Comparison of ENCODE assay signal across 29 cellular contexts in genomic region chr1:237525102-237525501, GRCh38.
A peak's percentile ranks its signal among the peaks of the same experiment; 100 is the strongest.
DNase-seq lines count a peak whose midpoint lies in the region; TF ChIP-seq lines count a peak whose summit lies in the region.
"Had no signal": no experiment of that assay in that cellular context is flagged by ENCODE, and none has a peak within 500 bp of the region (broad histone marks: within the 10 kb centered on the region; RNA-seq: fewer than 3 reads in every experiment).

No MANE protein-coding gene starts in this region.

- no peak overlapping the region for H3K4me3 ChIP-seq in HEK293 (ENCODE audit: low read depth, low read length)
- H3K4me3 ChIP-seq: A549; BLaER1; BLaER1 treated with 17β-estradiol and CSF1 and Interleukin-3, amounts not matched to agents 10 nM and 100 nM had no signal

- no peak overlapping the region for H3K4me3 Mint-ChIP-seq in activated CD4-positive, alpha-beta memory T cell treated with anti-CD3 and anti-CD28 coated beads for 36 hours
- H3K4me3 Mint-ChIP-seq: B cell; CD14-positive monocyte; CD4-positive, alpha-beta memory T cell; CD4-positive, alpha-beta T cell; CD4-positive, CD25-positive, alpha-beta regulatory T cell; CD8-positive, alpha-beta memory T cell; CD8-positive, alpha-beta T cell had no signal

- no peak for TF ChIP-seq CTCF in HEK293 (tag by site-specific recombination; IDR thresholded peaks at IDR 0.05)

- no peaks in the 10 kb centered on the region for H3K4me1 Mint-ChIP-seq in activated CD4-positive, alpha-beta memory T cell treated with anti-CD3 and anti-CD28 coated beads for 36 hours (ENCODE audit: low read depth)
- H3K4me1 Mint-ChIP-seq: B cell; CD14-positive monocyte; CD4-positive, alpha-beta memory T cell; CD4-positive, CD25-positive, alpha-beta regulatory T cell; CD8-positive, alpha-beta memory T cell had no signal

- no peaks in the 10 kb centered on the region for H3K9me3 ChIP-seq in HEK293 (ENCODE audit: control insufficient read depth, insufficient read depth, low read depth, low read length)
- H3K9me3 ChIP-seq: A549; BE2C; BLaER1; BLaER1 treated with 17β-estradiol and CSF1 and Interleukin-3, amounts not matched to agents 10 nM and 100 nM; Caco-2 had no signal

- no peaks in the 10 kb centered on the region for H3K36me3 ChIP-seq in HEK293 (ENCODE audit: control insufficient read depth in 2 of 2, insufficient read depth in 1 of 2, low read length in 2 of 2)
- H3K36me3 ChIP-seq: BE2C; BLaER1; BLaER1 treated with 17β-estradiol and CSF1 and Interleukin-3, amounts not matched to agents 10 nM and 100 nM had no signal

- no peaks in the 10 kb centered on the region for H3K4me1 ChIP-seq in HEK293 (ENCODE audit: control insufficient read depth, insufficient read depth, low read length)
- H3K4me1 ChIP-seq: A549; BLaER1; BLaER1 treated with 17β-estradiol and CSF1 and Interleukin-3, amounts not matched to agents 10 nM and 100 nM; Caco-2 had no signal

- no peak overlapping the region for H3K27ac Mint-ChIP-seq in activated CD4-positive, alpha-beta memory T cell treated with anti-CD3 and anti-CD28 coated beads for 36 hours
- H3K27ac Mint-ChIP-seq: B cell; CD14-positive monocyte; CD4-positive, alpha-beta memory T cell; CD4-positive, alpha-beta T cell; CD4-positive, CD25-positive, alpha-beta regulatory T cell; CD8-positive, alpha-beta T cell had no signal

- H3K36me3 Mint-ChIP-seq in activated CD4-positive, alpha-beta memory T cell treated with anti-CD3 and anti-CD28 coated beads for 36 hours = peaks cover 3% of the 10 kb centered on the region
- H3K36me3 Mint-ChIP-seq: CD14-positive monocyte; CD4-positive, alpha-beta memory T cell; CD4-positive, CD25-positive, alpha-beta regulatory T cell; CD8-positive, alpha-beta T cell had no signal

- no peak for DNase-seq in activated CD4-positive, alpha-beta memory T cell treated with anti-CD3 and anti-CD28 coated beads for 36 hours
- DNase-seq: 8988T; ACHN; AML-193; BE2C; C1 segment of cervical spinal cord; Caco-2; Calu3; CD4-positive, alpha-beta memory T cell; CD4-positive, alpha-beta T cell; CD4-positive, CD25-positive, alpha-beta regulatory T cell; CD8-positive, alpha-beta memory T cell; CD8-positive, alpha-beta T cell; COR-L47; DMS 273 treated with DMSO at 0.1 percent for 48 hours; DMS153; DMS53; DMS79; DMS79 treated with DMSO at 0.1 percent for 48 hours; DND-41; EL had no signal

- intact Hi-C loops in activated CD4-positive, alpha-beta memory T cell treated with anti-CD3 and anti-CD28 coated beads for 36 hours (cut with micrococcal nuclease) = no loop called here

- no peak overlapping the region for H3K27ac ChIP-seq in HEK293 (ENCODE audit: extremely low read depth, low read depth, low read length)
- H3K27ac ChIP-seq: 22Rv1; A549; BLaER1; BLaER1 treated with 17β-estradiol and CSF1 and Interleukin-3, amounts not matched to agents 10 nM and 100 nM; C4-2B had no signal

- POLR2A ChIA-PET in HEK293 (lab: Yijun Ruan, JAX) = no interaction called here
- POLR2A ChIA-PET in activated CD4-positive, alpha-beta memory T cell treated with anti-CD3 and anti-CD28 coated beads for 36 hours (lab: Charles Lee) = no interaction called here

- H3K9me3 Mint-ChIP-seq in activated CD4-positive, alpha-beta memory T cell treated with anti-CD3 and anti-CD28 coated beads for 36 hours = peaks cover 5% of the 10 kb centered on the region

- CTCF ChIA-PET in HEK293 (lab: Yijun Ruan, JAX) = no interaction called here
- CTCF ChIA-PET in activated CD4-positive, alpha-beta memory T cell treated with anti-CD3 and anti-CD28 coated beads for 36 hours (lab: Charles Lee) = no interaction called here

- peaks cover 7% of the 10 kb centered on the region for H3K27me3 Mint-ChIP-seq in activated CD4-positive, alpha-beta memory T cell treated with anti-CD3 and anti-CD28 coated beads for 36 hours
- H3K27me3 Mint-ChIP-seq: B cell; CD4-positive, CD25-positive, alpha-beta regulatory T cell had no signal

TF ChIP-seq in HEK293, 187 proteins besides CTCF, POLR2A, EP300 and RAD21:
- TF ChIP-seq ZNF416 (tag by site-specific recombination; IDR thresholded peaks at IDR 0.05) (no peak), ZNF146 (tag by site-specific recombination; IDR thresholded peaks at IDR 0.05) (peak; percentile 94)
